In genomic region chr6:15026832-15027231, GRCh38 we compare ENCODE assay signal across 13 cellular contexts.
DNase-seq lines count a peak whose midpoint lies in the region; ATAC-seq and TF ChIP-seq lines count a peak whose summit lies in the region.
"Had no signal": no experiment of that assay in that cellular context is flagged by ENCODE, and none has a peak within 500 bp of the region (broad histone marks: within the 10 kb centered on the region; RNA-seq: fewer than 3 reads in every experiment).

No MANE protein-coding gene starts in this region.

- H3K9me3 ChIP-seq in heart right ventricle: peaks cover 0 to 11% (median 0%) of the 10 kb centered on the region in 11 donors
- H3K9me3 ChIP-seq in PC-3 (ENCODE audit: low read length): no peaks in the 10 kb centered on the region
- no peaks in the 10 kb centered on the region for H3K9me3 ChIP-seq in upper lobe of right lung
- H3K9me3 ChIP-seq: esophagus squamous epithelium had no signal

- H3K27ac ChIP-seq in heart right ventricle (no peak overlapping the region), PC-3 (ENCODE audit: low read length) (peak overlapping the region; percentile 49), upper lobe of right lung (no peak overlapping the region)
- H3K27ac ChIP-seq: esophagus squamous epithelium, KMS-11 had no signal

- no peak overlapping the region for H3K27ac Mint-ChIP-seq in activated CD4-positive, alpha-beta memory T cell treated with anti-CD3 and anti-CD28 coated beads for 36 hours
- H3K27ac Mint-ChIP-seq: mesothelial cell of epicardium had no signal

- intact Hi-C loops in heart right ventricle (cut with DNase I) (no loop called here), Right ventricle myocardium superior (cut with DNase I) (no loop called here), PC-3 (cut with micrococcal nuclease) (loop anchor here (5.0 kb wide), 2 partner anchors 140 to 220 kb away; partner anchors contain the start of gene JARID2), upper lobe of right lung (cut with DNase I) (no loop called here)
- intact Hi-C loops in activated CD4-positive, alpha-beta memory T cell treated with anti-CD3 and anti-CD28 coated beads for 36 hours (cut with micrococcal nuclease): no loop called here

- CTCF ChIA-PET in PC-3 (lab: Charles Lee): no interaction called here
- CTCF ChIA-PET in activated CD4-positive, alpha-beta memory T cell treated with anti-CD3 and anti-CD28 coated beads for 36 hours (lab: Charles Lee): no interaction called here

- peak overlapping the region; percentile 13 for H3K4me2 ChIP-seq in PC-3 (ENCODE audit: low read length)
- H3K4me2 ChIP-seq: KMS-11 had no signal

- BruUV-seq in PC-3 (replicated peaks; lab: Mats Ljungman, UMichigan): no TSS peak

- no peaks in the 10 kb centered on the region for H3K79me2 ChIP-seq in PC-3 (ENCODE audit: low read length)

- WGBS in heart right ventricle, 2 donors: 45 to 53% methylated on average over 6 of the region's 6 CpGs

- ATAC-seq in heart right ventricle (peak in 6 of 8 donors; percentile 23 to 66 (median 52)), Right ventricle myocardium superior (ENCODE audit: poor library complexity) (no peak), PC-3 (peak; percentile 99), upper lobe of right lung (peak; percentile 46), HG03025 (IDR thresholded peaks at IDR 0.05; ENCODE audit: low FRiP score, unreplicated experiment) (no peak), GM18520 (IDR thresholded peaks at IDR 0.05; ENCODE audit: unreplicated experiment) (no peak)

- H3K4me3 Mint-ChIP-seq in activated CD4-positive, alpha-beta memory T cell treated with anti-CD3 and anti-CD28 coated beads for 36 hours: no peak overlapping the region
- H3K4me3 Mint-ChIP-seq: mesothelial cell of epicardium had no signal

- DNase-seq in heart right ventricle (peak in 1 of 2 donors; percentile 8), Right ventricle myocardium superior (no peak), PC-3 (peak; percentile 78), fibroblast of peridontal ligament (ENCODE audit: extremely low read depth) (peak; percentile 23), upper lobe of right lung (no peak)
- no peak for DNase-seq in activated CD4-positive, alpha-beta memory T cell treated with anti-CD3 and anti-CD28 coated beads for 36 hours
- DNase-seq: activated CD4-positive, alpha-beta T cell treated with anti-CD3 and anti-CD28 coated beads for 4 hours; esophagus squamous epithelium; stimulated activated naive CD4-positive, alpha-beta T cell had no signal

- H3K4me1 ChIP-seq in heart right ventricle (peaks cover 0 to 4% (median 0%) of the 10 kb centered on the region in 9 donors), PC-3 (ENCODE audit: insufficient read depth, low read length) (peaks cover 11% of the 10 kb centered on the region; the same call in 1 of the 2 replicates), upper lobe of right lung (no peaks in the 10 kb centered on the region)

- H3K36me3 ChIP-seq in heart right ventricle (no peaks in the 10 kb centered on the region), PC-3 (ENCODE audit: low read depth, low read length) (no peaks in the 10 kb centered on the region), upper lobe of right lung (no peaks in the 10 kb centered on the region)
- H3K36me3 ChIP-seq: esophagus squamous epithelium had no signal

- peaks cover 30% of the 10 kb centered on the region for H3K4me1 Mint-ChIP-seq in activated CD4-positive, alpha-beta memory T cell treated with anti-CD3 and anti-CD28 coated beads for 36 hours (ENCODE audit: low read depth)

- H3K36me3 Mint-ChIP-seq in activated CD4-positive, alpha-beta memory T cell treated with anti-CD3 and anti-CD28 coated beads for 36 hours: no peaks in the 10 kb centered on the region

- H3K9me3 Mint-ChIP-seq in activated CD4-positive, alpha-beta memory T cell treated with anti-CD3 and anti-CD28 coated beads for 36 hours: peaks cover 4% of the 10 kb centered on the region

- POLR2A ChIA-PET in PC-3 (lab: Charles Lee; ENCODE audit: unreplicated experiment): interaction anchor here (0.6 kb wide), 1 partner anchor 137 kb away, joined by 16 read pairs; no protein-coding TSS in a partner anchor
- POLR2A ChIA-PET in activated CD4-positive, alpha-beta memory T cell treated with anti-CD3 and anti-CD28 coated beads for 36 hours (lab: Charles Lee): no interaction called here

- H2AFZ ChIP-seq in PC-3 (ENCODE audit: low read length): peak overlapping the region; percentile 10

- no peak for TF ChIP-seq CTCF in heart right ventricle (IDR thresholded peaks at IDR 0.05)
- TF ChIP-seq CTCF in PC-3 (conservative IDR thresholded peaks at IDR 0.05; ENCODE audit: low read depth, low read length): no peak
- no peak for TF ChIP-seq CTCF in upper lobe of right lung (IDR thresholded peaks at IDR 0.05)

- H3K9ac ChIP-seq in PC-3 (ENCODE audit: low read length): no peak overlapping the region
- H3K9ac ChIP-seq: KMS-11 had no signal

- H3K9me2 ChIP-seq in PC-3 (replicated peaks; ENCODE audit: low read length): no peaks in the 10 kb centered on the region

- no peaks in the 10 kb centered on the region for H3K27me3 ChIP-seq in heart right ventricle
- H3K27me3 ChIP-seq in PC-3 (ENCODE audit: low read length): no peaks in the 10 kb centered on the region
- no peaks in the 10 kb centered on the region for H3K27me3 ChIP-seq in upper lobe of right lung
- H3K27me3 ChIP-seq: esophagus squamous epithelium had no signal

- H3F3A ChIP-seq in PC-3 (ENCODE audit: low read length, unreplicated experiment): no peaks in the 10 kb centered on the region

- peaks cover 3% of the 10 kb centered on the region for H3K27me3 Mint-ChIP-seq in activated CD4-positive, alpha-beta memory T cell treated with anti-CD3 and anti-CD28 coated beads for 36 hours

- H4K20me1 ChIP-seq in PC-3 (ENCODE audit: low read length): no peaks in the 10 kb centered on the region

- H3K4me3 ChIP-seq in heart right ventricle (no peak overlapping the region), PC-3 (ENCODE audit: low read length) (no peak overlapping the region), upper lobe of right lung (no peak overlapping the region)
- H3K4me3 ChIP-seq: esophagus squamous epithelium had no signal

Comparison
In these comparisons a context has a peak if more than half of its experiments do, and no peak if none do; other contexts are left out.
1. ATAC-seq: peak in heart right ventricle (6 of 8), PC-3 (single experiment) and upper lobe of right lung (single experiment); none in Right ventricle myocardium superior (single experiment), HG03025 (single experiment) and GM18520 (single experiment).
2. DNase-seq: peak in PC-3 (single experiment) and fibroblast of peridontal ligament (single experiment); none in Right ventricle myocardium superior (single experiment), upper lobe of right lung (single experiment) and activated CD4-positive, alpha-beta memory T cell treated with anti-CD3 and anti-CD28 coated beads for 36 hours (single experiment).